ENCODE assay signal across 1 cellular context in the genomic region with DNA sequence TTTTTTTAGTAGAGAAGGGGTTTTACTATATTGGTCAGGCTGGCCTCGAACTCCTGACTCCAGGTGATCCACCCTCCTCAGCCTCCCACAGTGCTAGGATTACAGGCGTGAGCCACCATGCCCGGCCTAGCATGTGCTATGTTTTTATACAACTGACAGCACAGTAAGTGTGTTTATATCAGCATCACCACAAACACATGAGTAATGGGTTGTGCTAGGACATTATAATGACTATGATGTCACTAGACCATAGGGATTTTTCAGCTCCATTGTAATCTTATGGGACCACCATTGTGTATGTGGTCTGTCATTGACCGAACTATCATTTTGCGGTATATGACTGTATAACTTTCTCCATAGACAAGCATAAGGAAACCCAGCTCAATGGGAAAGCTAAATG.
A peak's percentile ranks its signal among the peaks of the same experiment; 100 is the strongest.
TF ChIP-seq lines count a peak whose summit lies in the region.

No MANE protein-coding gene starts in this region.

TF ChIP-seq in HEK293, 187 proteins besides CTCF, POLR2A, EP300 and RAD21 (continued from another document):
- TF ChIP-seq ZNF48 (tag by site-specific recombination; IDR thresholded peaks at IDR 0.05) (no peak), ZNF529 (tag by site-specific recombination; IDR thresholded peaks at IDR 0.05; ENCODE audit: insufficient replicate concordance) (no peak), ZNF366 (tag by site-specific recombination; conservative IDR thresholded peaks at IDR 0.05) (no peak), ZNF292 (tag by site-specific recombination; IDR thresholded peaks at IDR 0.05; ENCODE audit: borderline replicate concordance, low read depth) (no peak), ZNF37A (tag by site-specific recombination; IDR thresholded peaks at IDR 0.05) (no peak), OSR2 (tag by site-specific recombination; IDR thresholded peaks at IDR 0.05) (peak; percentile 12; the same call in 1 of the 2 replicates), MYNN (tag by site-specific recombination; IDR thresholded peaks at IDR 0.05; ENCODE audit: borderline replicate concordance) (no peak), ZNF560 (tag by site-specific recombination; IDR thresholded peaks at IDR 0.05; ENCODE audit: borderline replicate concordance) (no peak), ZFHX2 (tag by site-specific recombination; conservative IDR thresholded peaks at IDR 0.05) (0 out of 2 replicates have a peak, but pooled peaks have one; percentile 10), ZFP37 (tag by site-specific recombination; IDR thresholded peaks at IDR 0.05) (no peak), ZNF664 (tag by site-specific recombination; IDR thresholded peaks at IDR 0.05) (no peak), ZNF610 (tag by site-specific recombination; IDR thresholded peaks at IDR 0.05; ENCODE audit: borderline replicate concordance) (no peak), ZNF24 (tag by site-specific recombination; IDR thresholded peaks at IDR 0.05) (no peak), ZNF629 (tag by site-specific recombination; IDR thresholded peaks at IDR 0.05) (peak; percentile 78), GLIS2 (tag by site-specific recombination; IDR thresholded peaks at IDR 0.05) (no peak), ZBTB48 (tag by site-specific recombination; IDR thresholded peaks at IDR 0.05) (no peak), ZNF140 (tag by site-specific recombination; IDR thresholded peaks at IDR 0.05) (peak; percentile 82; the same call in 1 of the 2 replicates)
- TF ChIP-seq, protein P1, sequence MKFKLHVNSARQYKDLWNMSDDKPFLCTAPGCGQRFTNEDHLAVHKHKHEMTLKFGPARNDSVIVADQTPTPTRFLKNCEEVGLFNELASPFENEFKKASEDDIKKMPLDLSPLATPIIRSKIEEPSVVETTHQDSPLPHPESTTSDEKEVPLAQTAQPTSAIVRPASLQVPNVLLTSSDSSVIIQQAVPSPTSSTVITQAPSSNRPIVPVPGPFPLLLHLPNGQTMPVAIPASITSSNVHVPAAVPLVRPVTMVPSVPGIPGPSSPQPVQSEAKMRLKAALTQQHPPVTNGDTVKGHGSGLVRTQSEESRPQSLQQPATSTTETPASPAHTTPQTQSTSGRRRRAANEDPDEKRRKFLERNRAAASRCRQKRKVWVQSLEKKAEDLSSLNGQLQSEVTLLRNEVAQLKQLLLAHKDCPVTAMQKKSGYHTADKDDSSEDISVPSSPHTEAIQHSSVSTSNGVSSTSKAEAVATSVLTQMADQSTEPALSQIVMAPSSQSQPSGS (tag by site-specific recombination; IDR thresholded peaks at IDR 0.05; ENCODE audit: low read depth) = peak; percentile 89
- TF ChIP-seq, protein P2, sequence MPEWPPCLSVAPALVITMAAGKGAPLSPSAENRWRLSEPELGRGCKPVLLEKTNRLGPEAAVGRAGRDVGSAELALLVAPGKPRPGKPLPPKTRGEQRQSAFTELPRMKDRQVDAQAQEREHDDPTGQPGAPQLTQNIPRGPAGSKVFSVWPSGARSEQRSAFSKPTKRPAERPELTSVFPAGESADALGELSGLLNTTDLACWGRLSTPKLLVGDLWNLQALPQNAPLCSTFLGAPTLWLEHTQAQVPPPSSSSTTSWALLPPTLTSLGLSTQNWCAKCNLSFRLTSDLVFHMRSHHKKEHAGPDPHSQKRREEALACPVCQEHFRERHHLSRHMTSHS (tag by site-specific recombination; IDR thresholded peaks at IDR 0.05) = no peak
